10 cellular contexts compared by ENCODE assay signal in the genomic region with DNA sequence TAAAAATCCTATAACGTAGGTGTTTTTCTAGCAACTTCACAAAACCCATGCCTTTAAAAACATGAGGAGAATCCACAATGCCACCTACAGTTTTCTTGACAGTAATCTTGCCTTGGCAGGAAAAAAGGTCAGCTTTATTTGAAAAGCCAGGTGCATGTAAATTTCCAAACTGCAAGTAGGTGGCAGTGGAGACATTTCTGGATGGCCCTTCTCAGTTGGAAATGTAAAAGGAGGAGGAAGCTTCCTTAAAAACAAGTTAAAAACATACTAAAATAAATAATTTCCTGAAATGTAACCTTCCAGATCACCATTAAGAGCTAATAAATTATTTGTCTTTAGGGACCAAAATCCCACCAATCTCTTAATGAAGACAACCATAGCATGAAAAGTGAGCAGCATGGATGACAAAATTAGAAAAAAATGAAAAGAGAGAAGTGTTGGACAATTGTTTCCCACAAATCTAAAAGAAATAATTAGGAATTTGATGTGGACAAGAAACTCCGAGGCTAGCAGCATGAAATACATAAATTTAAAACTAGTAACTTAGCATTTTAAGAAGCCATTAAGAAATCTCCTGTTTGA.
A peak's percentile ranks its signal among the peaks of the same experiment; 100 is the strongest.
DNase-seq lines count a peak whose midpoint lies in the region; ATAC-seq, FAIRE-seq and TF ChIP-seq lines count a peak whose summit lies in the region.
"Had no signal": no experiment of that assay in that cellular context is flagged by ENCODE, and none has a peak within 500 bp of the region (broad histone marks: within the 10 kb centered on the region; RNA-seq: fewer than 3 reads in every experiment).

No MANE protein-coding gene starts in this region.

- peaks cover 33% of the 10 kb centered on the region for H3K4me1 ChIP-seq in Caco-2
- no peaks in the 10 kb centered on the region for H3K4me1 ChIP-seq in naive thymus-derived CD4-positive, alpha-beta T cell (ENCODE audit: control insufficient read depth in 2 of 2, insufficient read depth in 2 of 2, low read length in 2 of 2)

- peak; percentile 95 to 97 for TF ChIP-seq CTCF in Caco-2 (IDR thresholded peaks at IDR 0.05; ENCODE audit: insufficient read depth in 1 of 2, low read depth in 1 of 2, low read length in 1 of 2, severe bottlenecking in 1 of 2, unreplicated experiment in 1 of 2)

- no peak overlapping the region for H3K4me3 ChIP-seq in Caco-2 (ENCODE audit: low read depth, low read length)
- no peak overlapping the region for H3K4me3 ChIP-seq in naive thymus-derived CD4-positive, alpha-beta T cell (ENCODE audit: low read length)
- H3K4me3 ChIP-seq: lung had no signal

- no TSS peak for BruUV-seq in Caco-2 (replicated peaks; lab: Mats Ljungman, UMichigan)

- DNase-seq in Caco-2 (peak in 1 of 2 experiments; percentile 70), HTR-8/SVneo (ENCODE audit: insufficient read length, low spot score) (peak; percentile 31), SHP77 treated with DMSO at 0.1 percent for 48 hours (lab: John Stamatoyannopoulos, UW) (peak; percentile 71), iPS-NIHi11 (ENCODE audit: low spot score) (peak; percentile 47)
- no peak for DNase-seq in naive thymus-derived CD4-positive, alpha-beta T cell
- no peak for DNase-seq in activated naive CD4-positive, alpha-beta T cell treated with anti-CD3 and anti-CD28 coated beads, Interleukin-2, amount 50 U/mL, for 16 hours

- no peak overlapping the region for H3K27ac ChIP-seq in naive thymus-derived CD4-positive, alpha-beta T cell (ENCODE audit: low read depth, low read length)

- no peaks in the 10 kb centered on the region for H3K9me3 Mint-ChIP-seq in Caco-2 (ENCODE audit: unreplicated experiment)
- H3K9me3 Mint-ChIP-seq in naive thymus-derived CD4-positive, alpha-beta T cell, result no peaks in the 10 kb centered on the region
- H3K9me3 Mint-ChIP-seq: IgD-negative memory B cell had no signal

- H3K4me1 Mint-ChIP-seq in Caco-2 (ENCODE audit: low read depth, unreplicated experiment), result peaks cover 34% of the 10 kb centered on the region
- peaks cover 4 to 29% (median 10%) of the 10 kb centered on the region in 7 donors for H3K4me1 Mint-ChIP-seq in naive thymus-derived CD4-positive, alpha-beta T cell
- H3K4me1 Mint-ChIP-seq: IgD-negative memory B cell had no signal

- H3K36me3 ChIP-seq in Caco-2 (ENCODE audit: control insufficient read depth, insufficient read depth, low read length), result no peaks in the 10 kb centered on the region
- peaks cover 0 to 3% (median 0%) of the 10 kb centered on the region in 3 experiments for H3K36me3 ChIP-seq in naive thymus-derived CD4-positive, alpha-beta T cell (ENCODE audit: control insufficient read depth in 2 of 3, insufficient read depth in 3 of 3, low read length in 3 of 3)

- H3K4me3 Mint-ChIP-seq in Caco-2 (ENCODE audit: unreplicated experiment), result no peak overlapping the region
- H3K4me3 Mint-ChIP-seq in naive thymus-derived CD4-positive, alpha-beta T cell, result no peak overlapping the region
- H3K4me3 Mint-ChIP-seq: IgD-negative memory B cell had no signal

- no peaks in the 10 kb centered on the region for H3K27me3 Mint-ChIP-seq in Caco-2 (ENCODE audit: insufficient read depth, unreplicated experiment)
- H3K27me3 Mint-ChIP-seq in naive thymus-derived CD4-positive, alpha-beta T cell, result no peaks in the 10 kb centered on the region
- H3K27me3 Mint-ChIP-seq: IgD-negative memory B cell had no signal

- H3K9me3 ChIP-seq in Caco-2, result no peaks in the 10 kb centered on the region
- no peaks in the 10 kb centered on the region for H3K9me3 ChIP-seq in naive thymus-derived CD4-positive, alpha-beta T cell (ENCODE audit: control insufficient read depth in 2 of 3, low read length in 3 of 3)

- no peak for ATAC-seq in GM21619 (IDR thresholded peaks at IDR 0.05; ENCODE audit: unreplicated experiment)
- no peak for ATAC-seq in GM19455 (IDR thresholded peaks at IDR 0.05; ENCODE audit: unreplicated experiment)
- no peak for ATAC-seq in naive thymus-derived CD4-positive, alpha-beta T cell

- no peaks in the 10 kb centered on the region for H3K27me3 ChIP-seq in Caco-2 (replicated peaks; ENCODE audit: control insufficient read depth, insufficient read depth, low read length)
- H3K27me3 ChIP-seq in naive thymus-derived CD4-positive, alpha-beta T cell (ENCODE audit: control insufficient read depth in 2 of 2, insufficient read depth in 2 of 2, low read length in 2 of 2), result no peaks in the 10 kb centered on the region

- H3K27ac Mint-ChIP-seq in Caco-2 (ENCODE audit: unreplicated experiment), result no peak overlapping the region
- no peak overlapping the region for H3K27ac Mint-ChIP-seq in naive thymus-derived CD4-positive, alpha-beta T cell
- H3K27ac Mint-ChIP-seq: IgD-negative memory B cell had no signal

- POLR2A ChIA-PET in Caco-2 (lab: Charles Lee), result interaction anchor here (0.6 to 1.2 kb wide), 4 partner anchors 13 to 367 kb away, joined by 3 to 6 read pairs (median 3); a partner anchor contains a TSS
- POLR2A ChIA-PET in naive thymus-derived CD4-positive, alpha-beta T cell (lab: Charles Lee), result no interaction called here

- H3K36me3 Mint-ChIP-seq in Caco-2 (ENCODE audit: insufficient read depth, unreplicated experiment), result no peaks in the 10 kb centered on the region
- peaks cover 0 to 15% (median 5%) of the 10 kb centered on the region in 5 donors for H3K36me3 Mint-ChIP-seq in naive thymus-derived CD4-positive, alpha-beta T cell
- H3K36me3 Mint-ChIP-seq: IgD-negative memory B cell had no signal

- peak; percentile 46 for FAIRE-seq in HTR-8/SVneo (lab: Jason Lieb, UNC)

- intact Hi-C loops in Caco-2 (cut with micrococcal nuclease; ENCODE audit: unreplicated experiment), result loop anchor here (1.0 to 5.0 kb wide), 7 partner anchors 16 to 198 kb away; no protein-coding TSS in a partner anchor
- intact Hi-C loops in naive thymus-derived CD4-positive, alpha-beta T cell (cut with micrococcal nuclease), result loop anchor here (2.0 to 5.0 kb wide), 2 partner anchors 38 to 333 kb away; a partner anchor contains a TSS

- CTCF ChIA-PET in Caco-2 (lab: Charles Lee), result interaction anchor here (0.5 to 2.5 kb wide), 38 partner anchors 9 to 625 kb away, joined by 3 to 44 read pairs (median 4); a partner anchor contains a TSS
- CTCF ChIA-PET in naive thymus-derived CD4-positive, alpha-beta T cell (lab: Charles Lee), result interaction anchor here (0.5 to 1.3 kb wide), 5 partner anchors 19 to 355 kb away, joined by 3 to 4 read pairs (median 3); a partner anchor contains a TSS

Comparison
In these comparisons a context has a peak if more than half of its experiments do, and no peak if none do; other contexts are left out.
1. DNase-seq: peak in HTR-8/SVneo (single experiment), SHP77 treated with DMSO at 0.1 percent for 48 hours (single experiment) and iPS-NIHi11 (single experiment); none in naive thymus-derived CD4-positive, alpha-beta T cell (0 of 9) and activated naive CD4-positive, alpha-beta T cell treated with anti-CD3 and anti-CD28 coated beads, Interleukin-2, amount 50 U/mL, for 16 hours (single experiment).